Comparison of ENCODE assay signal across 19 cellular contexts in genomic region chr4:76486588-76487276, GRCh38. TPM values are rescaled to one million over a fixed set of nuclear protein-coding genes. Genes with fewer than 3 reads are reported as not detected.
DNase-seq lines count a peak whose midpoint lies in the region; ATAC-seq, FAIRE-seq and TF ChIP-seq lines count a peak whose summit lies in the region.
"Had no signal": no experiment of that assay in that cellular context is flagged by ENCODE, and none has a peak within 500 bp of the region (broad histone marks: within the 10 kb centered on the region; RNA-seq: fewer than 3 reads in every experiment).

No MANE protein-coding gene starts in this region.

- TF ChIP-seq CTCF in H1 (IDR thresholded peaks at IDR 0.05; ENCODE audit: control extremely low read depth in 1 of 3, insufficient read depth in 1 of 3, low read depth in 1 of 3, low read length in 3 of 3) (no peak), pancreas (IDR thresholded peaks at IDR 0.05) (no peak)

- H3K27ac ChIP-seq in H1 (ENCODE audit: low read depth, low read length) (no peak overlapping the region), pancreas (peak overlapping the region in 2 of 4 donors; percentile 16 to 22)
- H3K27ac ChIP-seq: A549 had no signal

- no peak overlapping the region for H4K5ac ChIP-seq in H1 (ENCODE audit: insufficient read length, low read depth, low read length)

- ATAC-seq in GM18498 (IDR thresholded peaks at IDR 0.05; ENCODE audit: unreplicated experiment): peak; percentile 75
- ATAC-seq in pancreas: peak; percentile 56 to 71 (median 66)
- no peak for ATAC-seq in GM18517 (IDR thresholded peaks at IDR 0.05; ENCODE audit: unreplicated experiment)
- ATAC-seq: A549 had no signal

- no peak overlapping the region for H3K4me2 ChIP-seq in H1 (ENCODE audit: insufficient read depth in 1 of 2, low read depth in 2 of 2, low read length in 2 of 2)
- H3K4me2 ChIP-seq: A549 had no signal

- H4K20me1 ChIP-seq in H1 (replicated peaks in 1 of 2; ENCODE audit: control insufficient read depth in 1 of 2, insufficient read depth in 2 of 2, low read length in 2 of 2): no peaks in the 10 kb centered on the region

- H3K4me3 ChIP-seq in H1 (ENCODE audit: extremely low read depth in 1 of 4, insufficient read depth in 2 of 4, low read depth in 3 of 4, low read length in 4 of 4): no peak overlapping the region
- H3K4me3 ChIP-seq in pancreas: no peak overlapping the region
- H3K4me3 ChIP-seq: A549 had no signal

- no peaks in the 10 kb centered on the region for H3K79me1 ChIP-seq in H1 (ENCODE audit: low read depth, low read length)

- no peaks in the 10 kb centered on the region for H3K36me3 ChIP-seq in H1 (ENCODE audit: control insufficient read depth in 2 of 4, insufficient read depth in 4 of 4, low read length in 3 of 4)
- H3K36me3 ChIP-seq in pancreas: no peaks in the 10 kb centered on the region

- H4K91ac ChIP-seq in H1 (replicated peaks; ENCODE audit: insufficient read length, low read length): no peak overlapping the region

- H3K27me3 ChIP-seq in H1 (replicated peaks in 1 of 4; ENCODE audit: control insufficient read depth in 3 of 4, extremely low read depth in 1 of 4, insufficient read depth in 3 of 4, low read length in 3 of 4) (no peaks in the 10 kb centered on the region), pancreas (no peaks in the 10 kb centered on the region)

- CTCF ChIA-PET in H1 (lab: Charles Lee; ENCODE audit: partially characterized antibody): interaction anchor here (1.1 to 1.2 kb wide), 3 partner anchors 13 to 210 kb away, joined by 3 to 5 read pairs (median 5); no protein-coding TSS in a partner anchor

- H3K4me1 ChIP-seq in H1 (replicated peaks in 1 of 4; ENCODE audit: control insufficient read depth in 3 of 4, insufficient read depth in 4 of 4, low read length in 3 of 4): peaks cover 3 to 15% (median 11%) of the 10 kb centered on the region in 4 experiments; a peak in 5 of 7 replicates
- H3K4me1 ChIP-seq in pancreas: peaks cover 13 to 21% (median 15%) of the 10 kb centered on the region in 3 donors
- H3K4me1 ChIP-seq: A549 had no signal

- no peak overlapping the region for H2BK20ac ChIP-seq in H1 (ENCODE audit: low read length)

- no peak overlapping the region for H3K9ac ChIP-seq in H1 (replicated peaks in 1 of 4; ENCODE audit: extremely low read depth in 1 of 4, low read depth in 3 of 4, low read length in 3 of 4)

- no peaks in the 10 kb centered on the region for H3K79me2 ChIP-seq in H1 (ENCODE audit: control insufficient read depth in 1 of 2, insufficient read depth in 2 of 2, low read length in 2 of 2)

- H3K9me3 ChIP-seq in H1 (ENCODE audit: insufficient read depth in 2 of 2, low read depth in 1 of 2, low read length in 1 of 2): no peaks in the 10 kb centered on the region
- H3K9me3 ChIP-seq in pancreas: no peaks in the 10 kb centered on the region
- H3K9me3 ChIP-seq: A549 had no signal

- no peak overlapping the region for H3K4ac ChIP-seq in H1 (replicated peaks; ENCODE audit: insufficient read length, low read depth, low read length)

- no peak for TF ChIP-seq RAD21 in H1 (IDR thresholded peaks at IDR 0.05 in 1 of 2, conservative IDR thresholded peaks at IDR 0.05 in 1 of 2; ENCODE audit: low read depth in 2 of 2, low read length in 2 of 2)

- DNase-seq in MV-4-11 (lab: John Stamatoyannopoulos, UW): peak; percentile 25
- DNase-seq in H1 (ENCODE audit: low read depth in 1 of 2, low spot score in 2 of 2): no peak
- DNase-seq in pancreas: no peak
- no peak for DNase-seq in NAMALWA (ENCODE audit: low spot score)
- DNase-seq in stimulated activated CD4-positive, alpha-beta T cell treated with anti-CD3 and anti-CD28 coated beads, Interleukin-4, amount 100 ng/mL, for 4 hours: no peak
- no peak for DNase-seq in A172 (ENCODE audit: low spot score)
- DNase-seq: COR-L47; DMS53; KG1; NCI-H1105; NCI-H1694; NCI-H446; NCI-H69; NK-92 treated with Interleukin-12 subunit alpha and Interleukin-12 subunit beta, amount 100 ng/mL, for 24 hours; OCI-M1 had no signal

- TF ChIP-seq EP300 in H1 (IDR thresholded peaks at IDR 0.05; ENCODE audit: borderline replicate concordance in 1 of 2, low read depth in 2 of 2, low read length in 2 of 2): no peak

- no peak overlapping the region for H2BK5ac ChIP-seq in H1 (ENCODE audit: low read depth, low read length)

- no peak for TF ChIP-seq POLR2A in H1 (IDR thresholded peaks at IDR 0.05; ENCODE audit: control extremely low read depth in 1 of 2, low read depth in 2 of 2, low read length in 2 of 2)

- peak overlapping the region; percentile 85 for H2BK120ac ChIP-seq in H1 (replicated peaks; ENCODE audit: low read depth, low read length)

- no peak overlapping the region for H3K23ac ChIP-seq in H1 (ENCODE audit: insufficient read length)

- no peak overlapping the region for H4K8ac ChIP-seq in H1 (ENCODE audit: extremely low read depth, insufficient read depth, low read length)

- H2AFZ ChIP-seq in H1 (ENCODE audit: low read length): no peak overlapping the region

- FAIRE-seq in H1 (lab: Jason Lieb, UNC): no peak
- no peak for FAIRE-seq in pancreas (lab: Jason Lieb, UNC)
- FAIRE-seq: A549 had no signal

- no peak overlapping the region for H2BK12ac ChIP-seq in H1 (ENCODE audit: low read depth, low read length)

- no peak overlapping the region for H3K14ac ChIP-seq in H1 (ENCODE audit: insufficient read length)

- POLR2A ChIA-PET in H1 (lab: Charles Lee; ENCODE audit: partially characterized antibody): interaction anchor here (0.8 kb wide), 2 partner anchors 27 to 51 kb away, joined by 3 to 4 read pairs; no protein-coding TSS in a partner anchor

- WGBS in H1 (ENCODE audit: extremely low coverage in 1 of 2, insufficient coverage in 1 of 2, insufficient read length in 1 of 2, insufficient replicate concordance in 2 of 2, low coverage in 1 of 2, low lambda C conversion rate in 2 of 2, missing lambda C conversion rate in 1 of 2), 2 experiments: 83% methylated on average over 3 of the region's 3 CpGs; no CpG with 5 or more reads in 1 of the 2 experiments
- 44 to 53% methylated on average over 3 of the region's 3 CpGs for WGBS in pancreas, 2 donors

- no peak overlapping the region for H2BK15ac ChIP-seq in H1 (ENCODE audit: low read length)

- intact Hi-C loops in pancreas (cut with DNase I): no loop called here

- no peak overlapping the region for H3K18ac ChIP-seq in H1 (ENCODE audit: extremely low read depth, low read length)

- H2AK5ac ChIP-seq in H1 (ENCODE audit: low read depth, low read length): no peak overlapping the region

- no peaks in the 10 kb centered on the region; the same call in 1 of the 2 replicates for H3K23me2 ChIP-seq in H1 (ENCODE audit: low read depth, low read length)

- no peak overlapping the region for H3K56ac ChIP-seq in H1 (replicated peaks; ENCODE audit: insufficient read length, low read depth, low read length)

TF ChIP-seq in H1, 55 proteins besides CTCF, POLR2A, EP300 and RAD21 (continues in another document):
- TF ChIP-seq NANOG (IDR thresholded peaks at IDR 0.05; ENCODE audit: insufficient read depth, low read depth, low read length, poor library complexity, severe bottlenecking): no peak
- TF ChIP-seq RBBP5 (IDR thresholded peaks at IDR 0.05; ENCODE audit: borderline replicate concordance, low read depth, low read length): no peak
- no peak for TF ChIP-seq SIN3A (conservative IDR thresholded peaks at IDR 0.05 in 1 of 2, IDR thresholded peaks at IDR 0.05 in 1 of 2; ENCODE audit: low read depth in 1 of 2, low read length in 2 of 2)
- no peak for TF ChIP-seq CBX5 (IDR thresholded peaks at IDR 0.05; ENCODE audit: low read depth, low read length)
- no peak for TF ChIP-seq NRF1 (IDR thresholded peaks at IDR 0.05; ENCODE audit: low read depth, low read length)
- no peak for TF ChIP-seq KDM5A (IDR thresholded peaks at IDR 0.05; ENCODE audit: low read length)
- TF ChIP-seq ASH2L (IDR thresholded peaks at IDR 0.05; ENCODE audit: low read length): no peak
- no peak for TF ChIP-seq SAP30 (IDR thresholded peaks at IDR 0.05; ENCODE audit: insufficient read depth, insufficient replicate concordance, low read length)
- TF ChIP-seq TAF7 (optimal IDR thresholded peaks at IDR 0.05; ENCODE audit: borderline replicate concordance, low read depth, low read length): no peak
- TF ChIP-seq, protein P1, sequence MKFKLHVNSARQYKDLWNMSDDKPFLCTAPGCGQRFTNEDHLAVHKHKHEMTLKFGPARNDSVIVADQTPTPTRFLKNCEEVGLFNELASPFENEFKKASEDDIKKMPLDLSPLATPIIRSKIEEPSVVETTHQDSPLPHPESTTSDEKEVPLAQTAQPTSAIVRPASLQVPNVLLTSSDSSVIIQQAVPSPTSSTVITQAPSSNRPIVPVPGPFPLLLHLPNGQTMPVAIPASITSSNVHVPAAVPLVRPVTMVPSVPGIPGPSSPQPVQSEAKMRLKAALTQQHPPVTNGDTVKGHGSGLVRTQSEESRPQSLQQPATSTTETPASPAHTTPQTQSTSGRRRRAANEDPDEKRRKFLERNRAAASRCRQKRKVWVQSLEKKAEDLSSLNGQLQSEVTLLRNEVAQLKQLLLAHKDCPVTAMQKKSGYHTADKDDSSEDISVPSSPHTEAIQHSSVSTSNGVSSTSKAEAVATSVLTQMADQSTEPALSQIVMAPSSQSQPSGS (IDR thresholded peaks at IDR 0.05; ENCODE audit: low read length): no peak
- no peak for TF ChIP-seq YY1 (IDR thresholded peaks at IDR 0.05; ENCODE audit: low read depth, low read length)
- TF ChIP-seq EGR1 (IDR thresholded peaks at IDR 0.05; ENCODE audit: borderline replicate concordance, low read depth, low read length): no peak
- TF ChIP-seq GTF2F1 (IDR thresholded peaks at IDR 0.05; ENCODE audit: borderline replicate concordance, low read depth, low read length): no peak
- TF ChIP-seq BCL11A (IDR thresholded peaks at IDR 0.05; ENCODE audit: low read depth in 2 of 2, low read length in 2 of 2): no peak
- TF ChIP-seq RNF2 (IDR thresholded peaks at IDR 0.05; ENCODE audit: borderline replicate concordance, low read depth, low read length, missing control alignments, poor library complexity, severe bottlenecking): no peak
- TF ChIP-seq SP4 (IDR thresholded peaks at IDR 0.05; ENCODE audit: low read length): no peak
- no peak for TF ChIP-seq CEBPB (IDR thresholded peaks at IDR 0.05; ENCODE audit: low read depth, low read length)

RNA-seq across cellular contexts. Expression of gene SHROOM3, which starts 51.7 kb away (rescaled TPM):
- total RNA-seq in H1 (2021; fragmentation: NEBNext Ultra II Directional; extraction: Animal tissue kit (Norgen Biotek cat#: 25700)): 34.0 and 35.6 TPM in 2 replicates
- polyA plus RNA-seq in H1 (2011; rRNA removed): 15.8 and 19.7 TPM in 2 replicates
- 15.7 TPM for polyA plus RNA-seq in H1 (2011; cell fraction: cytosol; rRNA removed)
- 33.4 TPM for polyA plus RNA-seq in H1 (2011; cell fraction: nucleus; rRNA removed)
- polyA plus RNA-seq in H1 (2012, experiment 1 of 2): 14.8 to 19.0 TPM (median 17.2 TPM) in 4 replicates
- 6.4 TPM for polyA plus RNA-seq in H1 (2012, experiment 2 of 2)
- polyA plus RNA-seq in H1 (2013, experiment 1 of 2): 14.4 TPM
- 14.2 TPM for polyA plus RNA-seq in H1 (2013, experiment 2 of 2)
- polyA minus RNA-seq in H1 (2011; rRNA and poly(A)+ RNA removed): 74.3 and 90.8 TPM in 2 replicates
- polyA minus RNA-seq in H1 (2011; cell fraction: cytosol; rRNA and poly(A)+ RNA removed): 42.9 TPM
- polyA minus RNA-seq in H1 (2011; cell fraction: nucleus; rRNA and poly(A)+ RNA removed): 106 TPM
- 10 to 100 TPM; 11.7 to 43.5 (median 21.3) TPM for total RNA-seq in pancreas
- polyA plus RNA-seq in pancreas: 1 to 10 TPM; 6.2 to 8.7 TPM
- total RNA-seq in A172 (2014; rRNA removed; shearing (Covaris generic)): 13.2 and 19.0 TPM in 2 replicates
- polyA plus RNA-seq: CD14-positive monocyte had no signal
